Comparison of ENCODE assay signal across 9 cellular contexts in the genomic region with DNA sequence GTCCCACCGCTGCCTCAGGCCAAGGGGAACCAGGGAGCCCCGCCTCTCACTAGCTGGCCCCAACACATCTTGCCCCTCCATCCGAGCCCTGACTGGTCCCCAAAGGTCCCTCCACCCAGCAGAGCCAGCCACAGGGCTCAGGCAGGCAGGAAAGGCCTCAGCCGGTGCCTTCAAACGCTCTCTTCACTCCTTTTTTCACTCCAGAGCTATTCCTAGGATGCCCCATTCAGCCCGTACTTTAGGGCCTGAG. TPM values are rescaled to one million over a fixed set of nuclear protein-coding genes. Genes with fewer than 3 reads are reported as not detected.
DNase-seq lines count a peak whose midpoint lies in the region; ATAC-seq, FAIRE-seq and TF ChIP-seq lines count a peak whose summit lies in the region.
"Had no signal": no experiment of that assay in that cellular context is flagged by ENCODE, and none has a peak within 500 bp of the region (broad histone marks: within the 10 kb centered on the region; RNA-seq: fewer than 3 reads in every experiment).

No MANE protein-coding gene starts in this region.

- no peak for ATAC-seq in HG03442 (IDR thresholded peaks at IDR 0.05; ENCODE audit: unreplicated experiment)

- H3K27ac ChIP-seq in SJSA1 (peak overlapping the region; percentile 93), fibroblast of lung (ENCODE audit: insufficient read depth, low read length) (peak overlapping the region; percentile 88)

- TF ChIP-seq CTCF in GM06990 (IDR thresholded peaks at IDR 0.05; ENCODE audit: insufficient read depth, low read length, poor library complexity, severe bottlenecking) (no peak), fibroblast of lung (conservative IDR thresholded peaks at IDR 0.05 in 1 of 2, IDR thresholded peaks at IDR 0.05 in 1 of 2; ENCODE audit: low read depth in 1 of 2, low read length in 2 of 2) (no peak)

- H4K20me1 ChIP-seq in fibroblast of lung (ENCODE audit: control insufficient read depth, extremely low read depth, insufficient read depth, low read length): no peaks in the 10 kb centered on the region

- H3K9ac ChIP-seq in fibroblast of lung (ENCODE audit: insufficient read depth, low read length): peak overlapping the region; percentile 83

- no peaks in the 10 kb centered on the region for H3K79me2 ChIP-seq in fibroblast of lung (ENCODE audit: control insufficient read depth, insufficient read depth, low read length)

- H3K36me3 ChIP-seq in GM06990 (ENCODE audit: control insufficient read depth, insufficient read depth, low read length) (peaks cover 4% of the 10 kb centered on the region), SJSA1 (peaks cover 30% of the 10 kb centered on the region), fibroblast of lung (ENCODE audit: control insufficient read depth, insufficient read depth, low read length) (peaks cover 10% of the 10 kb centered on the region)

- DNase-seq in GM06990 (ENCODE audit: extremely low read depth, insufficient read length) (no peak), SJSA1 (ENCODE audit: low read depth in 1 of 2, low spot score in 2 of 2) (no peak), fibroblast of lung (ENCODE audit: low read depth in 2 of 2) (no peak), retina (peak; percentile 62), NCI-H146 (lab: John Stamatoyannopoulos, UW) (no peak), NOMO-1 treated with DMSO at 0.1 percent for 48 hours (lab: John Stamatoyannopoulos, UW; ENCODE audit: unreplicated experiment) (no peak), GM19239 (ENCODE audit: insufficient read length, low spot score) (no peak)

- no peaks in the 10 kb centered on the region for H3K9me3 ChIP-seq in SJSA1 (replicated peaks)
- no peaks in the 10 kb centered on the region for H3K9me3 ChIP-seq in fibroblast of lung (ENCODE audit: control insufficient read depth, insufficient read depth, low read depth, low read length)

- H3K4me2 ChIP-seq in fibroblast of lung (ENCODE audit: extremely low read depth, insufficient read depth, low read length): peak overlapping the region; percentile 92

- H3K27me3 ChIP-seq in GM06990 (replicated peaks; ENCODE audit: control insufficient read depth, insufficient read depth, low read length) (no peaks in the 10 kb centered on the region), SJSA1 (replicated peaks) (no peaks in the 10 kb centered on the region), fibroblast of lung (ENCODE audit: control insufficient read depth, insufficient read depth, low read length) (no peaks in the 10 kb centered on the region)

- H3K4me1 ChIP-seq in SJSA1 (replicated peaks) (peaks cover 12% of the 10 kb centered on the region), fibroblast of lung (ENCODE audit: control insufficient read depth, extremely low read depth, insufficient read depth, low read length) (peaks cover 7% of the 10 kb centered on the region)

- H3K4me3 ChIP-seq in GM06990 (replicated peaks; ENCODE audit: low read depth, low read length): peak overlapping the region; percentile 79
- H3K4me3 ChIP-seq in SJSA1: peak overlapping the region; percentile 58
- H3K4me3 ChIP-seq in fibroblast of lung (replicated peaks in 1 of 4; ENCODE audit: control extremely low read depth in 1 of 4, insufficient read depth in 1 of 4, low read depth in 3 of 4, low read length in 4 of 4): peak overlapping the region; percentile 47 to 67 (median 56)

- FAIRE-seq in GM19239 (lab: Jason Lieb, UNC): no peak

- H2AFZ ChIP-seq in fibroblast of lung (ENCODE audit: low read length): no peak overlapping the region

RNA-seq across cellular contexts. Expression of a gene that starts 1.5 kb away (rescaled TPM):
- total RNA-seq in SJSA1 (2014; rRNA removed; shearing (Covaris generic)): 0.63 TPM in 1 of 2 replicates, not detected in the other
- total RNA-seq in fibroblast of lung: 1.3 and 1.5 TPM in 2 replicates
- 0.12 and 0.51 TPM in 2 replicates for polyA plus RNA-seq in fibroblast of lung
- polyA plus RNA-seq in fibroblast of lung (2012): 0.43 and 0.71 TPM in 2 replicates
- 1.5 and 12.4 TPM in 2 replicates for polyA minus RNA-seq in fibroblast of lung (ENCODE audit: low replicate concordance)

RNA-seq across cellular contexts. Expression of a gene that starts 7.2 kb away (rescaled TPM):
- 119 and 155 TPM in 2 replicates for total RNA-seq in SJSA1 (2014; rRNA removed; shearing (Covaris generic))
- total RNA-seq in fibroblast of lung: 31.6 and 37.0 TPM in 2 replicates
- 66.2 and 115 TPM in 2 replicates for polyA plus RNA-seq in fibroblast of lung
- polyA plus RNA-seq in fibroblast of lung (2012): 91.6 and 161 TPM in 2 replicates
- polyA minus RNA-seq in fibroblast of lung (ENCODE audit: low replicate concordance): 84.9 and 137 TPM in 2 replicates

RNA-seq across cellular contexts. Expression of a gene that starts 16.8 kb away (rescaled TPM):
- total RNA-seq in SJSA1 (2014; rRNA removed; shearing (Covaris generic)): 0.11 TPM in 1 of 2 replicates, not detected in the other
- 5.4 and 8.8 TPM in 2 replicates for total RNA-seq in fibroblast of lung
- polyA plus RNA-seq in fibroblast of lung: 0.90 and 0.92 TPM in 2 replicates
- 0.69 and 1.1 TPM in 2 replicates for polyA plus RNA-seq in fibroblast of lung (2012)
- not detected in 2 replicates for polyA minus RNA-seq in fibroblast of lung (ENCODE audit: low replicate concordance)

RNA-seq across cellular contexts. Expression of a gene that starts 23.1 kb away (rescaled TPM):
- not detected in 2 replicates for total RNA-seq in SJSA1 (2014; rRNA removed; shearing (Covaris generic))
- total RNA-seq in fibroblast of lung: not detected in 2 replicates
- polyA plus RNA-seq in fibroblast of lung: not detected in 2 replicates
- not detected in 2 replicates for polyA plus RNA-seq in fibroblast of lung (2012)
- not detected in 2 replicates for polyA minus RNA-seq in fibroblast of lung (ENCODE audit: low replicate concordance)
- total RNA-seq: glomerular endothelial cell had no signal

RNA-seq across cellular contexts. Expression of a gene that starts 41.6 kb away (rescaled TPM):
- total RNA-seq in SJSA1 (2014; rRNA removed; shearing (Covaris generic)): 0.05 TPM in 1 of 2 replicates, not detected in the other
- total RNA-seq in fibroblast of lung: under 0.01 and 0.99 TPM in 2 replicates
- polyA plus RNA-seq in fibroblast of lung: 1.2 and 1.7 TPM in 2 replicates
- polyA plus RNA-seq in fibroblast of lung (2012): 2.9 and 3.8 TPM in 2 replicates
- polyA minus RNA-seq in fibroblast of lung (ENCODE audit: low replicate concordance): 4.1 and 10.8 TPM in 2 replicates
